Comparison of ENCODE assay signal across 16 cellular contexts in genomic region chr2:128421861-128422311, GRCh38.
A peak's percentile ranks its signal among the peaks of the same experiment; 100 is the strongest.
DNase-seq lines count a peak whose midpoint lies in the region; ATAC-seq and TF ChIP-seq lines count a peak whose summit lies in the region.
"Had no signal": no experiment of that assay in that cellular context is flagged by ENCODE, and none has a peak within 500 bp of the region (broad histone marks: within the 10 kb centered on the region; RNA-seq: fewer than 3 reads in every experiment).

No MANE protein-coding gene starts in this region.

- no peak overlapping the region for H3K4me2 ChIP-seq in H9 (ENCODE audit: insufficient read depth, insufficient read length, low read length)

- no peak overlapping the region for H4K91ac ChIP-seq in H9 (ENCODE audit: insufficient read length, low read depth, low read length)

- no peak overlapping the region for H3T11ph ChIP-seq in H9 (ENCODE audit: low read length)

- H3K56ac ChIP-seq in H9 (ENCODE audit: insufficient read length, low read depth, low read length), result no peak overlapping the region

- no peaks in the 10 kb centered on the region for H3K79me2 ChIP-seq in H9 (ENCODE audit: insufficient read depth, low read length)

- POLR2A ChIA-PET in WTC11 (lab: Charles Lee), result no interaction called here
- POLR2A ChIA-PET in CD4-positive, alpha-beta T cell (lab: Charles Lee), result no interaction called here

- H3K27ac Mint-ChIP-seq in H9 (no peak overlapping the region), WTC11 (no peak overlapping the region)
- no peak overlapping the region for H3K27ac Mint-ChIP-seq in CD4-positive, alpha-beta T cell
- H3K27ac Mint-ChIP-seq: stimulated activated naive B cell treated with anti-CD40 and anti-IgM and Interleukin-4, amounts not matched to agents 10 μg/mL and 1 μg/mL and 100 μg/mL, for 72 hours; T-helper 17 cell had no signal

- H4K8ac ChIP-seq in H9 (replicated peaks; ENCODE audit: insufficient read length, low read depth, low read length), result no peak overlapping the region

- H3K9me3 Mint-ChIP-seq in H9 (peaks cover 16 to 19% of the 10 kb centered on the region in 2 experiments), WTC11 (peaks cover 22% of the 10 kb centered on the region)
- H3K9me3 Mint-ChIP-seq in CD4-positive, alpha-beta T cell, result no peaks in the 10 kb centered on the region

- H3K27me3 ChIP-seq in H9 (ENCODE audit: insufficient read depth, low read length) (no peaks in the 10 kb centered on the region), sigmoid colon (no peaks in the 10 kb centered on the region)
- no peaks in the 10 kb centered on the region for H3K27me3 ChIP-seq in CD4-positive, alpha-beta T cell (ENCODE audit: control insufficient read depth, insufficient read depth, low read length)
- H3K27me3 ChIP-seq: BLaER1 treated with 17β-estradiol and CSF1 and Interleukin-3, amounts not matched to agents 10 nM and 100 nM; heart right ventricle had no signal

- H3K27ac ChIP-seq in H9 (ENCODE audit: insufficient read length, low read depth, low read length) (no peak overlapping the region), sigmoid colon (no peak overlapping the region)
- H3K27ac ChIP-seq in CD4-positive, alpha-beta T cell (ENCODE audit: low read depth, low read length), result no peak overlapping the region
- H3K27ac ChIP-seq: BLaER1 treated with 17β-estradiol and CSF1 and Interleukin-3, amounts not matched to agents 10 nM and 100 nM; heart right ventricle had no signal

- no peaks in the 10 kb centered on the region for H3K79me1 ChIP-seq in H9 (ENCODE audit: insufficient read depth, low read depth, low read length, poor library complexity, severe bottlenecking)

- H3K18ac ChIP-seq in H9 (ENCODE audit: insufficient read length, low read depth, low read length), result no peak overlapping the region

- no peak for TF ChIP-seq POLR2A in sigmoid colon (IDR thresholded peaks at IDR 0.05)

- H3K23me2 ChIP-seq in H9 (ENCODE audit: insufficient read length, low read depth, low read length, poor library complexity, severe bottlenecking), result no peaks in the 10 kb centered on the region

- H3K36me3 ChIP-seq in sigmoid colon, result no peaks in the 10 kb centered on the region
- H3K36me3 ChIP-seq: heart right ventricle had no signal

- intact Hi-C loops in CD4-positive, alpha-beta T cell (cut with DNase I, micrococcal nuclease), result no loop called here
- intact Hi-C loops in sigmoid colon (cut with DNase I), result no loop called here

- no peaks in the 10 kb centered on the region for H4K20me1 ChIP-seq in H9 (ENCODE audit: control insufficient read depth, insufficient read depth, insufficient read length)
- H4K20me1 ChIP-seq: BLaER1 treated with 17β-estradiol and CSF1 and Interleukin-3, amounts not matched to agents 10 nM and 100 nM had no signal

- WGBS in H9 (ENCODE audit: extremely low coverage, insufficient read length, low lambda C conversion rate), result no CpG with 5 or more reads among the region's 15 CpGs
- WGBS in sigmoid colon, 2 donors, result 90 to 93% methylated on average over 15 of the region's 15 CpGs

- H3K14ac ChIP-seq in H9 (ENCODE audit: insufficient read depth, low read length), result no peak overlapping the region

- TF ChIP-seq CTCF in H9 (conservative IDR thresholded peaks at IDR 0.05), result no peak
- no peak for TF ChIP-seq CTCF in WTC11 (IDR thresholded peaks at IDR 0.05)
- TF ChIP-seq CTCF in CD4-positive, alpha-beta T cell (IDR thresholded peaks at IDR 0.05), result no peak
- no peak for TF ChIP-seq CTCF in sigmoid colon (IDR thresholded peaks at IDR 0.05)

- H3K4me3 ChIP-seq in sigmoid colon, result no peak overlapping the region
- H3K4me3 ChIP-seq: BLaER1 treated with 17β-estradiol and CSF1 and Interleukin-3, amounts not matched to agents 10 nM and 100 nM; heart right ventricle had no signal

- DNase-seq in H9 (peak; percentile 20), WTC11 (ENCODE audit: low spot score) (no peak), islet precursor cell (peak; percentile 23), sigmoid colon (no peak), NCI-H524 (lab: John Stamatoyannopoulos, UW) (no peak)
- DNase-seq in stimulated activated CD8-positive, alpha-beta memory T cell treated with anti-CD3 and anti-CD28 coated beads, Interleukin-4, amount 100 ng/mL, for 48 hours, result peak; percentile 10
- no peak for DNase-seq in CD4-positive, alpha-beta T cell
- DNase-seq: DMS53; heart right ventricle; NCI-H1930; NCI-H69; stimulated activated naive B cell treated with anti-CD40 and anti-IgM and Interleukin-4, amounts not matched to agents 10 μg/mL and 1 μg/mL and 100 μg/mL, for 72 hours; T-helper 17 cell had no signal

- no peak overlapping the region for H2BK120ac ChIP-seq in H9 (ENCODE audit: low read depth, low read length, poor library complexity, severe bottlenecking)

- H4K5ac ChIP-seq in H9 (ENCODE audit: insufficient read length, low read depth, low read length), result no peak overlapping the region

- H3K9ac ChIP-seq in H9 (ENCODE audit: extremely low read depth, insufficient read length, low read length), result no peak overlapping the region
- H3K9ac ChIP-seq: BLaER1 treated with 17β-estradiol and CSF1 and Interleukin-3, amounts not matched to agents 10 nM and 100 nM had no signal

- no peak overlapping the region for H2AFZ ChIP-seq in H9 (ENCODE audit: low read length)

- H2AK5ac ChIP-seq in H9 (ENCODE audit: insufficient read length, low read length), result no peak overlapping the region

- H3K4me3 Mint-ChIP-seq in H9, result no peak overlapping the region
- no peak overlapping the region for H3K4me3 Mint-ChIP-seq in WTC11
- no peak overlapping the region for H3K4me3 Mint-ChIP-seq in CD4-positive, alpha-beta T cell
- H3K4me3 Mint-ChIP-seq: stimulated activated naive B cell treated with anti-CD40 and anti-IgM and Interleukin-4, amounts not matched to agents 10 μg/mL and 1 μg/mL and 100 μg/mL, for 72 hours; T-helper 17 cell had no signal

- H3K27me3 Mint-ChIP-seq in H9 (ENCODE audit: low read depth) (peaks cover 14% of the 10 kb centered on the region), WTC11 (ENCODE audit: low read depth) (peaks cover 7% of the 10 kb centered on the region)
- no peaks in the 10 kb centered on the region for H3K27me3 Mint-ChIP-seq in CD4-positive, alpha-beta T cell
- H3K27me3 Mint-ChIP-seq: stimulated activated naive B cell treated with anti-CD40 and anti-IgM and Interleukin-4, amounts not matched to agents 10 μg/mL and 1 μg/mL and 100 μg/mL, for 72 hours had no signal

- H3K4me1 ChIP-seq in H9 (ENCODE audit: insufficient read depth, low read length) (no peaks in the 10 kb centered on the region), sigmoid colon (no peaks in the 10 kb centered on the region)
- H3K4me1 ChIP-seq: heart right ventricle had no signal

- no peak overlapping the region for H2BK15ac ChIP-seq in H9 (ENCODE audit: low read depth, low read length)

- TF ChIP-seq EP300 in sigmoid colon (IDR thresholded peaks at IDR 0.05), result no peak

- ATAC-seq in WTC11 (peak; percentile 18; the same call in 1 of the 2 replicates), SK-N-SH treated with all-trans-retinoic acid at 6 μM for 48 hours (no peak)
- ATAC-seq in CD4-positive, alpha-beta T cell (ENCODE audit: poor library complexity), result no peak
- ATAC-seq: activated CD4-positive, CD25-positive, alpha-beta regulatory T cell treated with anti-CD3 and anti-CD28 coated beads, Interleukin-2, amount 50 U/mL, for 24 hours; heart right ventricle; stimulated activated naive B cell treated with anti-CD40 and anti-IgM and Interleukin-4, amounts not matched to agents 10 μg/mL and 1 μg/mL and 100 μg/mL, for 72 hours; T-helper 17 cell had no signal

- H3K4ac ChIP-seq in H9 (ENCODE audit: low read depth, low read length), result no peak overlapping the region

- H3K36me3 Mint-ChIP-seq in H9 (ENCODE audit: insufficient read depth in 1 of 3, low read depth in 3 of 3) (peaks cover 5 to 22% (median 9%) of the 10 kb centered on the region in 3 experiments; a peak in 6 of 7 replicates), WTC11 (peaks cover 18% of the 10 kb centered on the region)
- H3K36me3 Mint-ChIP-seq in CD4-positive, alpha-beta T cell (ENCODE audit: low read depth), result no peaks in the 10 kb centered on the region

- no peak overlapping the region for H2BK20ac ChIP-seq in H9 (ENCODE audit: low read depth, low read length, poor library complexity, severe bottlenecking)

- H3K4me1 Mint-ChIP-seq in H9, result peaks cover 10 to 18% of the 10 kb centered on the region in 2 experiments
- no peaks in the 10 kb centered on the region for H3K4me1 Mint-ChIP-seq in WTC11
- H3K4me1 Mint-ChIP-seq in CD4-positive, alpha-beta T cell (ENCODE audit: low read depth), result no peaks in the 10 kb centered on the region
- H3K4me1 Mint-ChIP-seq: stimulated activated naive B cell treated with anti-CD40 and anti-IgM and Interleukin-4, amounts not matched to agents 10 μg/mL and 1 μg/mL and 100 μg/mL, for 72 hours had no signal

- H2BK5ac ChIP-seq in H9 (ENCODE audit: insufficient read length, low read length), result no peak overlapping the region

- no peak overlapping the region for H3K23ac ChIP-seq in H9 (ENCODE audit: insufficient read length, low read depth, low read length)

- H2BK12ac ChIP-seq in H9 (ENCODE audit: insufficient read length, low read depth, low read length), result no peak overlapping the region

- no peaks in the 10 kb centered on the region for H3K9me3 ChIP-seq in H9 (ENCODE audit: control insufficient read depth, low read depth, low read length)
- H3K9me3 ChIP-seq in CD4-positive, alpha-beta T cell (ENCODE audit: control insufficient read depth, low read length), result no peaks in the 10 kb centered on the region
- H3K9me3 ChIP-seq in sigmoid colon, result no peaks in the 10 kb centered on the region

- CTCF ChIA-PET in WTC11 (lab: Charles Lee), result no interaction called here
- CTCF ChIA-PET in CD4-positive, alpha-beta T cell (lab: Charles Lee), result no interaction called here

TF ChIP-seq in WTC11, 78 proteins besides CTCF, POLR2A, EP300 and RAD21 (continues in another document):
- TF ChIP-seq CBFB (CRISPR knock-in tag; IDR thresholded peaks at IDR 0.05; ENCODE audit: low read depth), result no peak

TF ChIP-seq in SK-N-SH treated with all-trans-retinoic acid at 6 μM for 48 hours, 23 proteins besides CTCF, POLR2A, EP300 and RAD21:
- no peak for TF ChIP-seq ZC3H10 (CRISPR knock-in tag; IDR thresholded peaks at IDR 0.05)
- no peak for TF ChIP-seq ZNF70 (CRISPR knock-in tag; IDR thresholded peaks at IDR 0.05)
- TF ChIP-seq OSR1 (CRISPR knock-in tag; IDR thresholded peaks at IDR 0.05), result no peak
- no peak for TF ChIP-seq TOX (CRISPR knock-in tag; IDR thresholded peaks at IDR 0.05; ENCODE audit: borderline replicate concordance)

Comparison
In these comparisons a context has a peak if more than half of its experiments do, and no peak if none do; other contexts are left out.
1. DNase-seq: peak in H9 (single experiment), islet precursor cell (single experiment) and stimulated activated CD8-positive, alpha-beta memory T cell treated with anti-CD3 and anti-CD28 coated beads, Interleukin-4, amount 100 ng/mL, for 48 hours (single experiment); none in WTC11 (single experiment), CD4-positive, alpha-beta T cell (0 of 10), sigmoid colon (single experiment) and NCI-H524 (0 of 2).